8 cellular contexts compared by ENCODE assay signal in the genomic region with DNA sequence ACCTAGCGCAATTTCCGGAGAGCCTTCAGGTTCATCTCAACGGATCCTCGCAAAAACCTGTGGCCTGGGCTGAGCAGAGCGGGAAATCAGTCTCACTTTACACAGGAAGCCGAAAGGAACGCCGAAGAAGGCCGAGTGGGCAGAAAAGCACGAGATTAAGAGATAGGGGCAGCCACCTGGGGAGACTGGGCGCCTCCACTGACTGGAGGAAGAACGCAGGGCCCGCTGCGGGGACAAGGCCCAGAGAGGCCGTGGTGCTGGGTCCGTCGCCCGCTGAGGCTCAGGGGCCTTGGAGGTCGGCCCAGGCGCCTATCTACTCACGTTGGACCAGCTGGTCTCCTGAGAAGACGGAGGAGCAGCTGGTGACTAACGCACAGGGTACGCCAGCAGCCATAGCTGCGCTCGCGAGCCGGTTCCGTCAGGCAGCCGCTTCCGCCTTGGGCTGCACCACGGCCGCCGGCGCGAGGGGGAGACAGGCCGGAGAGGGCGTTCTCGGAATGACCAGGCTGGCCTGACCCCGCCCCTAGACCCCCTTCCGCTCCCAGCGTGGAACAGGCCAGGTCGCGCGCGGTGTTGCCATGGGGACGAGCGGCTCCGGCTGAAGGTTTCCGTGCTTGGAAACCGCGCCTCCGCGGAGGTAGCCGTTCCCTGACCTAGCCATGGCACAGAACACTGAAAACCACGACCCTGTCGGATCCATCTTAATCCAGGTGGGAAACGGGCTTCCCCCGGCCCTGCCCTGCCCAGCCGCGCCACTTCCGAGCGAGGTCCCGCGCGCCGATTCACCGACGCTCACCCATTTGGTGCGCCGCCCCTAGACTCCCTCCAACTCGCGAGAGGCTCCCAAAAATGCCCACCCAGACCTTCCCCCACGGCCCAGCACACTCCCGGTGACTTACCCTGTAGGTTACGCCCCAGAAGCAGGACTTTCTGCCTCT. TPM values are rescaled to one million over a fixed set of nuclear protein-coding genes. Genes with fewer than 3 reads are reported as not detected.
DNase-seq lines count a peak whose midpoint lies in the region; ATAC-seq lines count a peak whose summit lies in the region.

A gene with protein sequence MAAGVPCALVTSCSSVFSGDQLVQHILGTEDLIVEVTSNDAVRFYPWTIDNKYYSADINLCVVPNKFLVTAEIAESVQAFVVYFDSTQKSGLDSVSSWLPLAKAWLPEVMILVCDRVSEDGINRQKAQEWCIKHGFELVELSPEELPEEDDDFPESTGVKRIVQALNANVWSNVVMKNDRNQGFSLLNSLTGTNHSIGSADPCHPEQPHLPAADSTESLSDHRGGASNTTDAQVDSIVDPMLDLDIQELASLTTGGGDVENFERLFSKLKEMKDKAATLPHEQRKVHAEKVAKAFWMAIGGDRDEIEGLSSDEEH (minus strand): TSS at position 424 of the 938 bp plus-strand sequence. CDS start 30 bp downstream, at position 394.
A gene (plus strand): TSS at position 549 of the 938 bp plus-strand sequence. CDS start 111 bp downstream, at position 660.

- peak; percentile 92 for ATAC-seq in GM19328 (IDR thresholded peaks at IDR 0.05; ENCODE audit: unreplicated experiment)
- peak; percentile 90 for ATAC-seq in HG03469 (IDR thresholded peaks at IDR 0.05; ENCODE audit: unreplicated experiment)

- H3K4me1 Mint-ChIP-seq in activated CD4-positive, alpha-beta T cell treated with anti-CD3 and anti-CD28 coated beads, Interleukin-2, amount 10 ng/mL, durations not matched to agents 7 days and 5 days = peaks cover 41% of the 10 kb centered on the region

- H3K9ac ChIP-seq in BLaER1 treated with 17β-estradiol and CSF1 and Interleukin-3, amounts not matched to agents 10 nM and 100 nM = peak within 1 kb of the TSS; percentile 80 to 95 (median 89)

- H3K36me3 ChIP-seq in BLaER1 treated with 17β-estradiol and CSF1 and Interleukin-3, amounts not matched to agents 10 nM and 100 nM = 0 out of 22 replicates have a peak, but pooled peaks cover 0 to 4% (median 0%) of the 10 kb centered on the region in 11 experiments

- CTCF ChIA-PET in activated CD4-positive, alpha-beta T cell treated with anti-CD3 and anti-CD28 coated beads, Interleukin-2, amount 10 ng/mL, durations not matched to agents 7 days and 5 days (lab: Charles Lee) = interaction anchor here (0.6 to 1.1 kb wide), 3 partner anchors 186 to 428 kb away, joined by 3 read pairs; no protein-coding TSS in a partner anchor

- POLR2A ChIA-PET in activated CD4-positive, alpha-beta T cell treated with anti-CD3 and anti-CD28 coated beads, Interleukin-2, amount 10 ng/mL, durations not matched to agents 7 days and 5 days (lab: Charles Lee) = no interaction called here

- H3K36me3 Mint-ChIP-seq in activated CD4-positive, alpha-beta T cell treated with anti-CD3 and anti-CD28 coated beads, Interleukin-2, amount 10 ng/mL, durations not matched to agents 7 days and 5 days (ENCODE audit: low read depth) = peaks cover 17% of the 10 kb centered on the region

- H3K4me3 Mint-ChIP-seq in activated CD4-positive, alpha-beta T cell treated with anti-CD3 and anti-CD28 coated beads, Interleukin-2, amount 10 ng/mL, durations not matched to agents 7 days and 5 days = peak within 1 kb of the TSS; percentile 100

- peaks cover 15 to 32% (median 20%) of the 10 kb centered on the region in 10 experiments for H3K4me1 ChIP-seq in BLaER1 treated with 17β-estradiol and CSF1 and Interleukin-3, amounts not matched to agents 10 nM and 100 nM

- H3K9me3 ChIP-seq in BLaER1 treated with 17β-estradiol and CSF1 and Interleukin-3, amounts not matched to agents 10 nM and 100 nM (replicated peaks in 1 of 11) = no peaks in the 10 kb centered on the region

- peaks cover 0 to 31% (median 0%) of the 10 kb centered on the region in 11 experiments; a peak in 5 of 22 replicates for H4K20me1 ChIP-seq in BLaER1 treated with 17β-estradiol and CSF1 and Interleukin-3, amounts not matched to agents 10 nM and 100 nM

- no peaks in the 10 kb centered on the region for H3K27me3 ChIP-seq in BLaER1 treated with 17β-estradiol and CSF1 and Interleukin-3, amounts not matched to agents 10 nM and 100 nM

- DNase-seq in NCI-H526 (lab: John Stamatoyannopoulos, UW) = peak; percentile 89 to 97
- peak; percentile 97 for DNase-seq in activated CD4-positive, alpha-beta T cell treated with anti-CD3 and anti-CD28 coated beads, Interleukin-2, amount 10 ng/mL, durations not matched to agents 7 days and 5 days
- DNase-seq in cortex of kidney (lab: John Stamatoyannopoulos, UW) = peak; percentile 79
- DNase-seq in left kidney (ENCODE audit: low read depth, low spot score) = peak; percentile 98
- DNase-seq in stimulated activated CD4-positive, alpha-beta T cell treated with anti-CD3 and anti-CD28 coated beads, Interleukin-1b, Interleukin-23, amount 100 ng/mL, for 48 hours = peak; percentile 98

- H3K4me3 ChIP-seq in BLaER1 treated with 17β-estradiol and CSF1 and Interleukin-3, amounts not matched to agents 10 nM and 100 nM = peak within 1 kb of the TSS; percentile 71 to 93 (median 84)

- H3K9me3 Mint-ChIP-seq in activated CD4-positive, alpha-beta T cell treated with anti-CD3 and anti-CD28 coated beads, Interleukin-2, amount 10 ng/mL, durations not matched to agents 7 days and 5 days = no peaks in the 10 kb centered on the region

- peak within 1 kb of the TSS; percentile 74 to 91 (median 83) for H3K27ac ChIP-seq in BLaER1 treated with 17β-estradiol and CSF1 and Interleukin-3, amounts not matched to agents 10 nM and 100 nM

- peaks cover 8% of the 10 kb centered on the region for H3K27me3 Mint-ChIP-seq in activated CD4-positive, alpha-beta T cell treated with anti-CD3 and anti-CD28 coated beads, Interleukin-2, amount 10 ng/mL, durations not matched to agents 7 days and 5 days

- peak within 1 kb of the TSS; percentile 97 for H3K27ac Mint-ChIP-seq in activated CD4-positive, alpha-beta T cell treated with anti-CD3 and anti-CD28 coated beads, Interleukin-2, amount 10 ng/mL, durations not matched to agents 7 days and 5 days

- H3K4me2 ChIP-seq in BLaER1 treated with 17β-estradiol and CSF1 and Interleukin-3, amounts not matched to agents 10 nM and 100 nM = peak within 1 kb of the TSS; percentile 80 to 96 (median 91)

RNA-seq across cellular contexts. Expression of the first gene that starts in this region (rescaled TPM):
- total RNA-seq in activated CD4-positive, alpha-beta T cell treated with anti-CD3 and anti-CD28 coated beads, Interleukin-2, amount 10 ng/mL, durations not matched to agents 7 days and 5 days = 10 to 100 TPM; 45.3 to 46.7 TPM

RNA-seq across cellular contexts. Expression of the second gene that starts in this region (rescaled TPM):
- total RNA-seq in activated CD4-positive, alpha-beta T cell treated with anti-CD3 and anti-CD28 coated beads, Interleukin-2, amount 10 ng/mL, durations not matched to agents 7 days and 5 days = under 1 TPM; 0.77 to 0.89 TPM

Comparison
In these comparisons a context has a peak if more than half of its experiments do, and no peak if none do; other contexts are left out.
1. Peak in every context shown above with its lines: DNase-seq, ATAC-seq, H3K4me3 ChIP-seq and H3K27ac ChIP-seq.